In the genomic region with DNA sequence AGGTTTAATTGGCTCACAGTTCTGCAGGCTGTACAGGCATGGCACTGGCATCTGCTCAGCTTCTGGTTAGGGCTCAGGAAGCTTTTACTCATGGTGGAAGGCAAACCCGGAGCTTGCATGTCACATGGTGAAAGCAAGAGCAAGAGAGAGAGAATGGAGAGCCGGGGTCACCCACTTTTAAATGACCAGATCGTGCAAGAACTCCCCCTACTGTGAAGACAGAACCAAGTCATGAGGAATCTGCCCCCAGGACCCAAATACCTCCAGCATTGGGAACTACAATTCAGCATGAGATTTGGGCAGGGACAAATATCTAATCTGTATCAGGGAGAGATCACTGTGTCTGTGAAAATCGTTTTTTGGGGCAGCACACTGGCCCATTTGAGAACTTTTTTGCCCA, we compare ENCODE assay signal across 2 cellular contexts.
TF ChIP-seq lines count a peak whose summit lies in the region.

No MANE protein-coding gene starts in this region.

TF ChIP-seq in H1, 55 proteins besides CTCF, POLR2A, EP300 and RAD21:
- TF ChIP-seq CHD2 (IDR thresholded peaks at IDR 0.05; ENCODE audit: low read length) (no peak), SP1 (IDR thresholded peaks at IDR 0.05; ENCODE audit: low read depth, low read length) (no peak), CBX8 (IDR thresholded peaks at IDR 0.05; ENCODE audit: borderline replicate concordance, low read depth, low read length) (no peak), BRCA1 (IDR thresholded peaks at IDR 0.05; ENCODE audit: low read depth, low read length) (no peak), NANOG (IDR thresholded peaks at IDR 0.05; ENCODE audit: insufficient read depth, low read depth, low read length, poor library complexity, severe bottlenecking) (no peak), SP4 (IDR thresholded peaks at IDR 0.05; ENCODE audit: low read length) (no peak), GTF2F1 (IDR thresholded peaks at IDR 0.05; ENCODE audit: borderline replicate concordance, low read depth, low read length) (no peak), ASH2L (IDR thresholded peaks at IDR 0.05; ENCODE audit: low read length) (no peak), TBP (IDR thresholded peaks at IDR 0.05; ENCODE audit: low read depth, low read length) (no peak), SIX5 (IDR thresholded peaks at IDR 0.05; ENCODE audit: low read depth, low read length) (no peak)

TF ChIP-seq in neural cell, 6 proteins besides CTCF, POLR2A, EP300 and RAD21:
- TF ChIP-seq SMC3 (conservative IDR thresholded peaks at IDR 0.05; ENCODE audit: poor library complexity) (no peak), TAF1 (IDR thresholded peaks at IDR 0.05; ENCODE audit: low read depth) (no peak), POLR2AphosphoS5 (IDR thresholded peaks at IDR 0.05) (no peak)
- TF ChIP-seq, protein P1, sequence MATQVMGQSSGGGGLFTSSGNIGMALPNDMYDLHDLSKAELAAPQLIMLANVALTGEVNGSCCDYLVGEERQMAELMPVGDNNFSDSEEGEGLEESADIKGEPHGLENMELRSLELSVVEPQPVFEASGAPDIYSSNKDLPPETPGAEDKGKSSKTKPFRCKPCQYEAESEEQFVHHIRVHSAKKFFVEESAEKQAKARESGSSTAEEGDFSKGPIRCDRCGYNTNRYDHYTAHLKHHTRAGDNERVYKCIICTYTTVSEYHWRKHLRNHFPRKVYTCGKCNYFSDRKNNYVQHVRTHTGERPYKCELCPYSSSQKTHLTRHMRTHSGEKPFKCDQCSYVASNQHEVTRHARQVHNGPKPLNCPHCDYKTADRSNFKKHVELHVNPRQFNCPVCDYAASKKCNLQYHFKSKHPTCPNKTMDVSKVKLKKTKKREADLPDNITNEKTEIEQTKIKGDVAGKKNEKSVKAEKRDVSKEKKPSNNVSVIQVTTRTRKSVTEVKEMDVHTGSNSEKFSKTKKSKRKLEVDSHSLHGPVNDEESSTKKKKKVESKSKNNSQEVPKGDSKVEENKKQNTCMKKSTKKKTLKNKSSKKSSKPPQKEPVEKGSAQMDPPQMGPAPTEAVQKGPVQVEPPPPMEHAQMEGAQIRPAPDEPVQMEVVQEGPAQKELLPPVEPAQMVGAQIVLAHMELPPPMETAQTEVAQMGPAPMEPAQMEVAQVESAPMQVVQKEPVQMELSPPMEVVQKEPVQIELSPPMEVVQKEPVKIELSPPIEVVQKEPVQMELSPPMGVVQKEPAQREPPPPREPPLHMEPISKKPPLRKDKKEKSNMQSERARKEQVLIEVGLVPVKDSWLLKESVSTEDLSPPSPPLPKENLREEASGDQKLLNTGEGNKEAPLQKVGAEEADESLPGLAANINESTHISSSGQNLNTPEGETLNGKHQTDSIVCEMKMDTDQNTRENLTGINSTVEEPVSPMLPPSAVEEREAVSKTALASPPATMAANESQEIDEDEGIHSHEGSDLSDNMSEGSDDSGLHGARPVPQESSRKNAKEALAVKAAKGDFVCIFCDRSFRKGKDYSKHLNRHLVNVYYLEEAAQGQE (IDR thresholded peaks at IDR 0.05; ENCODE audit: borderline replicate concordance): no peak
